ENCODE assay signal across 29 cellular contexts in genomic region chr10:122204691-122205489, GRCh38.
A peak's percentile ranks its signal among the peaks of the same experiment; 100 is the strongest.
DNase-seq lines count a peak whose midpoint lies in the region; ATAC-seq and TF ChIP-seq lines count a peak whose summit lies in the region.
"Had no signal": no experiment of that assay in that cellular context is flagged by ENCODE, and none has a peak within 500 bp of the region (broad histone marks: within the 10 kb centered on the region; RNA-seq: fewer than 3 reads in every experiment).

No MANE protein-coding gene starts in this region.

- DNase-seq in GM23338 (ENCODE audit: low spot score) (no peak), Panc1 (ENCODE audit: low read depth, low spot score) (no peak), cardiac muscle cell (ENCODE audit: low read depth in 1 of 2, low spot score in 1 of 2) (no peak), retinal pigment epithelial cell (ENCODE audit: low read depth) (no peak), body of pancreas (no peak)
- DNase-seq: activated CD8-positive, alpha-beta T cell treated with anti-CD3 and anti-CD28 coated beads for 36 hours; activated naive CD8-positive, alpha-beta T cell treated with anti-CD3 and anti-CD28 coated beads for 36 hours; CD4-positive, alpha-beta memory T cell; dermis blood vessel endothelial cell; islet precursor cell; NCI-H1105; NCI-H2029; NCI-H526 treated with DMSO at 0.1 percent for 48 hours; Peyer's patch; T-cell; thyroid gland had no signal

- intact Hi-C loops in Panc1 (cut with micrococcal nuclease; ENCODE audit: unreplicated experiment) (no loop called here), body of pancreas (cut with DNase I) (no loop called here)

- 80 to 86% methylated on average over 8 to 15 of the region's 15 CpGs for WGBS in body of pancreas, 2 donors

- H3K4me2 ChIP-seq in GM23338, result no peak overlapping the region
- H3K4me2 ChIP-seq: neural progenitor cell had no signal

- H3K4me3 ChIP-seq in GM23338 (no peak overlapping the region), Panc1 (ENCODE audit: low read depth in 2 of 2, low read length in 2 of 2) (no peak overlapping the region), cardiac muscle cell (no peak overlapping the region), retinal pigment epithelial cell (ENCODE audit: low read length) (no peak overlapping the region), body of pancreas (no peak overlapping the region)
- H3K4me3 ChIP-seq: ascending aorta, GM12878, GM23248, K562, neural progenitor cell, Peyer's patch, SJSA1, thyroid gland had no signal

- H3K4me1 ChIP-seq in GM23338 (ENCODE audit: insufficient read depth), result peaks cover 4% of the 10 kb centered on the region; the same call in 1 of the 2 replicates
- H3K4me1 ChIP-seq in Panc1 (ENCODE audit: control insufficient read depth, insufficient read depth, low read length), result no peaks in the 10 kb centered on the region
- H3K4me1 ChIP-seq in cardiac muscle cell (ENCODE audit: low read depth), result peaks cover 22% of the 10 kb centered on the region
- H3K4me1 ChIP-seq in body of pancreas, result no peaks in the 10 kb centered on the region
- H3K4me1 ChIP-seq: ascending aorta, Peyer's patch, SJSA1 had no signal

- H3K27ac Mint-ChIP-seq in GM23338, result no peak overlapping the region
- H3K27ac Mint-ChIP-seq: activated CD8-positive, alpha-beta T cell treated with anti-CD3 and anti-CD28 coated beads for 36 hours; activated naive CD8-positive, alpha-beta T cell treated with anti-CD3 and anti-CD28 coated beads for 36 hours; CD4-positive, alpha-beta memory T cell; neural progenitor cell; stimulated activated naive CD8-positive, alpha-beta T cell treated with anti-CD3 and anti-CD28 coated beads, Interleukin-15, Interleukin-2, amounts not matched to agents 100 ng/mL and 50 ng/mL, for 24 hours; T-cell had no signal

- H3K27me3 Mint-ChIP-seq in GM23338 (ENCODE audit: insufficient read depth, low read depth, poor library complexity), result peaks cover 9% of the 10 kb centered on the region
- H3K27me3 Mint-ChIP-seq: activated naive CD8-positive, alpha-beta T cell treated with anti-CD3 and anti-CD28 coated beads for 36 hours; stimulated activated naive CD8-positive, alpha-beta T cell treated with anti-CD3 and anti-CD28 coated beads, Interleukin-15, Interleukin-2, amounts not matched to agents 100 ng/mL and 50 ng/mL, for 24 hours had no signal

- peaks cover 47% of the 10 kb centered on the region for H3K36me3 Mint-ChIP-seq in GM23338 (ENCODE audit: low read depth)
- H3K36me3 Mint-ChIP-seq: activated naive CD8-positive, alpha-beta T cell treated with anti-CD3 and anti-CD28 coated beads for 36 hours; CD4-positive, alpha-beta memory T cell; T-cell had no signal

- peaks cover 24% of the 10 kb centered on the region for H3K79me2 ChIP-seq in GM23338 (replicated peaks; ENCODE audit: insufficient read depth)
- H3K79me2 ChIP-seq: parathyroid adenoma had no signal

- H2AFZ ChIP-seq in GM23338, result no peak overlapping the region
- H2AFZ ChIP-seq: GM23248, neural progenitor cell, parathyroid adenoma had no signal

- H3K4me1 Mint-ChIP-seq in GM23338, result peaks cover 19% of the 10 kb centered on the region
- H3K4me1 Mint-ChIP-seq: activated naive CD8-positive, alpha-beta T cell treated with anti-CD3 and anti-CD28 coated beads for 36 hours; CD4-positive, alpha-beta memory T cell; central memory CD8-positive, alpha-beta T cell; T-cell had no signal

- H3K36me3 ChIP-seq in GM23338 (ENCODE audit: insufficient read depth) (no peaks in the 10 kb centered on the region), Panc1 (ENCODE audit: control insufficient read depth, insufficient read depth, low read length) (no peaks in the 10 kb centered on the region; the same call in 1 of the 2 replicates), cardiac muscle cell (peaks cover 4% of the 10 kb centered on the region), body of pancreas (replicated peaks in 1 of 2; ENCODE audit: insufficient read depth in 1 of 2, low read depth in 2 of 2) (no peaks in the 10 kb centered on the region)
- H3K36me3 ChIP-seq: neural progenitor cell had no signal

- BruUV-seq in Panc1 (replicated peaks; lab: Mats Ljungman, UMichigan), result no TSS peak

- no peak for TF ChIP-seq POLR2A in body of pancreas (IDR thresholded peaks at IDR 0.05)

- H3K9me3 ChIP-seq in Panc1 (ENCODE audit: control insufficient read depth, insufficient read depth, low read depth, low read length) (no peaks in the 10 kb centered on the region), cardiac muscle cell (ENCODE audit: low read depth) (no peaks in the 10 kb centered on the region), body of pancreas (no peaks in the 10 kb centered on the region)
- H3K9me3 ChIP-seq: ascending aorta, Peyer's patch, SJSA1, thyroid gland had no signal

- no peaks in the 10 kb centered on the region for H3F3A ChIP-seq in GM23338 (replicated peaks; ENCODE audit: low read depth)

- no peaks in the 10 kb centered on the region for H3K9me2 ChIP-seq in GM23338 (ENCODE audit: insufficient read depth)

- H3K27ac ChIP-seq in GM23338 (ENCODE audit: low read depth) (no peak overlapping the region), Panc1 (ENCODE audit: low read length) (no peak overlapping the region), cardiac muscle cell (peak overlapping the region; percentile 13), body of pancreas (no peak overlapping the region)
- H3K27ac ChIP-seq: ascending aorta, GM23248, neural progenitor cell, parathyroid adenoma, Peyer's patch, SJSA1 had no signal

- CTCF ChIA-PET in Panc1 (lab: Charles Lee), result interaction anchor here (0.6 kb wide), 2 partner anchors 52 to 87 kb away, joined by 3 to 4 read pairs; no protein-coding TSS in a partner anchor

- peaks cover 4% of the 10 kb centered on the region; the same call in 1 of the 2 replicates for H4K20me1 ChIP-seq in GM23338 (replicated peaks; ENCODE audit: insufficient read depth)

- H3K4me3 Mint-ChIP-seq in GM23338, result no peak overlapping the region; the same call in 2 of the 3 replicates
- H3K4me3 Mint-ChIP-seq: activated CD8-positive, alpha-beta T cell treated with anti-CD3 and anti-CD28 coated beads for 36 hours; activated naive CD8-positive, alpha-beta T cell treated with anti-CD3 and anti-CD28 coated beads for 36 hours; CD4-positive, alpha-beta memory T cell; central memory CD8-positive, alpha-beta T cell; neural progenitor cell; stimulated activated naive CD8-positive, alpha-beta T cell treated with anti-CD3 and anti-CD28 coated beads, Interleukin-15, Interleukin-2, amounts not matched to agents 100 ng/mL and 50 ng/mL, for 24 hours; T-cell had no signal

- POLR2A ChIA-PET in Panc1 (lab: Charles Lee), result no interaction called here

- TF ChIP-seq CTCF in GM23338 (conservative IDR thresholded peaks at IDR 0.05; ENCODE audit: low read depth in 2 of 2) (peak in 1 of 2 experiments; percentile 31; a peak in 1 of 4 replicates), Panc1 (IDR thresholded peaks at IDR 0.05) (no peak), cardiac muscle cell (IDR thresholded peaks at IDR 0.05; ENCODE audit: low read depth, low read length) (no peak), retinal pigment epithelial cell (conservative IDR thresholded peaks at IDR 0.05; ENCODE audit: low read depth, low read length) (peak; percentile 1), body of pancreas (IDR thresholded peaks at IDR 0.05) (no peak)

- ATAC-seq in GM23338 (peak; percentile 57), Panc1 (peak; percentile 57), HG02938 (IDR thresholded peaks at IDR 0.05; ENCODE audit: unreplicated experiment) (no peak), HG02571 (IDR thresholded peaks at IDR 0.05; ENCODE audit: unreplicated experiment) (no peak), HG03565 (IDR thresholded peaks at IDR 0.05; ENCODE audit: unreplicated experiment) (no peak), body of pancreas (no peak)
- ATAC-seq: activated CD4-positive, CD25-positive, alpha-beta regulatory T cell treated with anti-CD3 and anti-CD28 coated beads, Interleukin-2, amount 50 U/mL, for 24 hours; activated CD8-positive, alpha-beta T cell treated with anti-CD3 and anti-CD28 coated beads for 36 hours; GM12878; K562; T-cell had no signal

- in situ Hi-C loops in Panc1 (cut with HindIII; ENCODE audit: low pct_unique_long_range_greater_than_20kb, low sequenced_read_pairs), result no loop called here

- no peaks in the 10 kb centered on the region for H3K9me3 Mint-ChIP-seq in GM23338
- H3K9me3 Mint-ChIP-seq: activated CD8-positive, alpha-beta T cell treated with anti-CD3 and anti-CD28 coated beads for 36 hours; activated naive CD8-positive, alpha-beta T cell treated with anti-CD3 and anti-CD28 coated beads for 36 hours; CD4-positive, alpha-beta memory T cell; central memory CD8-positive, alpha-beta T cell; stimulated activated naive CD8-positive, alpha-beta T cell treated with anti-CD3 and anti-CD28 coated beads, Interleukin-15, Interleukin-2, amounts not matched to agents 100 ng/mL and 50 ng/mL, for 24 hours; T-cell had no signal

- H3K27me3 ChIP-seq in GM23338 (ENCODE audit: insufficient read depth), result no peaks in the 10 kb centered on the region
- H3K27me3 ChIP-seq in Panc1 (ENCODE audit: control insufficient read depth, insufficient read depth, low read length), result no peaks in the 10 kb centered on the region
- no peaks in the 10 kb centered on the region for H3K27me3 ChIP-seq in cardiac muscle cell
- no peaks in the 10 kb centered on the region for H3K27me3 ChIP-seq in body of pancreas
- H3K27me3 ChIP-seq: ascending aorta, neural progenitor cell, Peyer's patch, SJSA1, thyroid gland had no signal

TF ChIP-seq in GM23338, 12 proteins besides CTCF, POLR2A, EP300 and RAD21 (continues in another document):
- no peak for TF ChIP-seq ZNF331 (CRISPR knock-in tag; IDR thresholded peaks at IDR 0.05; ENCODE audit: low read depth)

Comparison
In these comparisons a context has a peak if more than half of its experiments do, and no peak if none do; other contexts are left out.
1. ATAC-seq: peak in GM23338 (single experiment) and Panc1 (single experiment); none in HG02938 (single experiment), HG02571 (single experiment), HG03565 (single experiment) and body of pancreas (single experiment).